In genomic region chr3:160869825-160870224, GRCh38 we compare ENCODE assay signal across 9 cellular contexts.
A peak's percentile ranks its signal among the peaks of the same experiment; 100 is the strongest.
DNase-seq lines count a peak whose midpoint lies in the region; ATAC-seq and TF ChIP-seq lines count a peak whose summit lies in the region.
"Had no signal": no experiment of that assay in that cellular context is flagged by ENCODE, and none has a peak within 500 bp of the region (broad histone marks: within the 10 kb centered on the region; RNA-seq: fewer than 3 reads in every experiment).

No MANE protein-coding gene starts in this region.

- H3K36me3 ChIP-seq in RWPE2 (ENCODE audit: low read depth) (no peaks in the 10 kb centered on the region), heart right ventricle (no peaks in the 10 kb centered on the region)
- H3K36me3 ChIP-seq: stomach had no signal

- ATAC-seq in RWPE2 (ENCODE audit: low read depth): peak; percentile 35; the same call in 2 of the 3 replicates
- ATAC-seq in heart right ventricle: peak; percentile 63 to 92 (median 87)
- ATAC-seq in HG02610 (IDR thresholded peaks at IDR 0.05; ENCODE audit: unreplicated experiment): no peak

- DNase-seq in NCI-H1417 (lab: John Stamatoyannopoulos, UW): peak in 2 of 3 experiments; percentile 73 to 92
- no peak for DNase-seq in RWPE2 (ENCODE audit: low spot score)
- DNase-seq in heart right ventricle: peak; percentile 10 to 44
- DNase-seq in ureter (ENCODE audit: low spot score): peak; percentile 43
- no peak for DNase-seq in NCI-H1694 (lab: John Stamatoyannopoulos, UW)
- no peak for DNase-seq in NOMO-1 treated with DMSO at 0.1 percent for 48 hours (lab: John Stamatoyannopoulos, UW; ENCODE audit: unreplicated experiment)
- DNase-seq: kidney glomerular epithelial cell, stomach had no signal

- no peak overlapping the region for H3K27ac ChIP-seq in RWPE2 (ENCODE audit: poor library complexity, severe bottlenecking)
- peak overlapping the region in 9 of 10 donors; percentile 54 to 75 (median 68) for H3K27ac ChIP-seq in heart right ventricle
- H3K27ac ChIP-seq: stomach had no signal

- no peaks in the 10 kb centered on the region for H3K9me3 ChIP-seq in RWPE2 (ENCODE audit: severe bottlenecking)
- no peaks in the 10 kb centered on the region for H3K9me3 ChIP-seq in heart right ventricle
- H3K9me3 ChIP-seq: stomach had no signal

- H3K27me3 ChIP-seq in RWPE2 (ENCODE audit: insufficient read depth, poor library complexity, severe bottlenecking) (peaks cover 9% of the 10 kb centered on the region), heart right ventricle (no peaks in the 10 kb centered on the region)
- H3K27me3 ChIP-seq: stomach had no signal

- intact Hi-C loops in heart right ventricle (cut with DNase I): loop anchor here in 1 of 10 donors (5.0 kb wide), 1 partner anchor 113 kb away; the partner anchor contains the start of gene PPM1L

- no peak overlapping the region for H3K4me3 ChIP-seq in RWPE2 (ENCODE audit: severe bottlenecking)
- peak overlapping the region in 9 of 10 donors; percentile 6 to 44 (median 36) for H3K4me3 ChIP-seq in heart right ventricle
- H3K4me3 ChIP-seq: stomach had no signal

- TF ChIP-seq CTCF in RWPE2 (IDR thresholded peaks at IDR 0.05; ENCODE audit: poor library complexity, severe bottlenecking) (no peak), heart right ventricle (IDR thresholded peaks at IDR 0.05) (no peak)

- H3K4me1 ChIP-seq in RWPE2 (ENCODE audit: insufficient read depth, poor library complexity, severe bottlenecking) (no peaks in the 10 kb centered on the region), heart right ventricle (peaks cover 0 to 28% (median 8%) of the 10 kb centered on the region in 9 donors)

- WGBS in heart right ventricle, 2 donors: 43 to 49% methylated on average over 2 of the region's 2 CpGs

Comparison
In these comparisons a context has a peak if more than half of its experiments do, and no peak if none do; other contexts are left out.
1. DNase-seq: peak in NCI-H1417 (2 of 3), heart right ventricle (2 of 2) and ureter (single experiment); none in RWPE2 (single experiment), NCI-H1694 (single experiment) and NOMO-1 treated with DMSO at 0.1 percent for 48 hours (single experiment).